In genomic region chr20:51497542-51498467, GRCh38 we compare ENCODE assay signal across 8 cellular contexts. TPM values are rescaled to one million over a fixed set of nuclear protein-coding genes. Genes with fewer than 3 reads are reported as not detected.
DNase-seq lines count a peak whose midpoint lies in the region; ATAC-seq lines count a peak whose summit lies in the region.

No MANE protein-coding gene starts in this region.

- no peaks in the 10 kb centered on the region for H3K9me3 Mint-ChIP-seq in T-cell

- ATAC-seq in T-cell (replicated peaks in 1 of 4) (peak; percentile 33 to 46 (median 38)), HG03280 (IDR thresholded peaks at IDR 0.05; ENCODE audit: unreplicated experiment) (no peak), HG03565 (IDR thresholded peaks at IDR 0.05; ENCODE audit: unreplicated experiment) (no peak)

- H3K4me1 Mint-ChIP-seq in T-cell: peaks cover 97 to 98% (median 98%) of the 10 kb centered on the region in 3 donors

- H3K4me3 Mint-ChIP-seq in T-cell: peak overlapping the region; percentile 62 to 82 (median 73)

- DNase-seq in SKM-1 treated with dmso at 0.1 percent for 144 hours (lab: John Stamatoyannopoulos, UW; ENCODE audit: unreplicated experiment): peak; percentile 3
- DNase-seq in SKM-1 (lab: John Stamatoyannopoulos, UW; ENCODE audit: unreplicated experiment): no peak
- DNase-seq in T-cell: peak in 32 of 34 experiments; percentile 24 to 63 (median 48)
- peak in 22 of 61 donors; percentile 20 to 77 (median 48) for DNase-seq in caudate nucleus (lab: John Stamatoyannopoulos, UW)
- DNase-seq in stimulated activated CD4-positive, alpha-beta T cell treated with anti-CD3 and anti-CD28 coated beads, Interleukin-12 subunit alpha, Interleukin-12 subunit beta, amount 100 ng/mL, for 48 hours (ENCODE audit: low read depth in 2 of 3, low spot score in 1 of 3): peak; percentile 45 to 57 (median 53)
- no peak for DNase-seq in HT-29 (ENCODE audit: low spot score)

- no peaks in the 10 kb centered on the region for H3K27me3 Mint-ChIP-seq in T-cell

- peak overlapping the region; percentile 92 to 96 for H3K27ac Mint-ChIP-seq in T-cell

- peaks cover 21% of the 10 kb centered on the region for H3K36me3 Mint-ChIP-seq in T-cell

- CTCF ChIA-PET in T-cell (lab: Charles Lee): interaction anchor here in 1 of 2 donors (1.0 kb wide), 1 partner anchor 44 kb away, joined by 3 read pairs; no protein-coding TSS in a partner anchor

- POLR2A ChIA-PET in T-cell (lab: Charles Lee): interaction anchor here in 1 of 2 donors (0.6 to 1.0 kb wide), 2 partner anchors 28 to 43 kb away, joined by 4 to 5 read pairs; no protein-coding TSS in a partner anchor

- peak overlapping the region; percentile 11 for H3K27ac ChIP-seq in caudate nucleus (ENCODE audit: low read depth, low read length)

RNA-seq across cellular contexts. Expression of gene NFATC2, which starts 44.7 kb away (rescaled TPM):
- 10 to 100 TPM; 49.0 to 75.9 (median 67.0) TPM for total RNA-seq in T-cell
- 0.51 and 0.57 TPM in 2 replicates for total RNA-seq in HT-29 (2014; rRNA removed; shearing (Covaris generic))

Comparison
In these comparisons a context has a peak if more than half of its experiments do, and no peak if none do; other contexts are left out.
1. DNase-seq: peak in SKM-1 treated with dmso at 0.1 percent for 144 hours (single experiment), T-cell (32 of 34) and stimulated activated CD4-positive, alpha-beta T cell treated with anti-CD3 and anti-CD28 coated beads, Interleukin-12 subunit alpha, Interleukin-12 subunit beta, amount 100 ng/mL, for 48 hours (3 of 3); none in SKM-1 (single experiment) and HT-29 (single experiment).
2. ATAC-seq: peak in T-cell (4 of 4); none in HG03280 (single experiment) and HG03565 (single experiment).
3. RNA of gene NFATC2, which starts 44.7 kb away (total RNA-seq): 49.0 to 75.9 TPM in T-cell; 0.51 to 0.57 TPM in HT-29; every median in the first group is over 10 times any median in the second.